Comparison of ENCODE assay signal across 8 cellular contexts in the genomic region with DNA sequence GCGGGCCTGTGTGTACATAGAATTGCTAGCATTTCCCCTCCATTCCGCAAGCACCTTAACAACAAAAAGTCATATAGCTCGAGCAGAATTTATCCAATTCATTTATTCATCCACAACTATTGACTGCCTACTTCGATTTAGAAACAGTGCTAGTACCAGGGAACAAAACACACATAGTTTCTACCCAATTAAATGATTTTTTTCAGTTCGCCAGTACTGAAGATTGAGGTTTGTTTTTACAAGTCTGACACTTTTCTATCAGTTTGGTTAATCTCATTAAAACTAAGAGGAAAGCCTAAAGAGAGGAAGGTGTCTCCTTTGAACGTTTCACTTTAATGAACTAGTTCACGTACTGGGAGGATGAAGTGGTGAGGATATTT. TPM values are rescaled to one million over a fixed set of nuclear protein-coding genes. Genes with fewer than 3 reads are reported as not detected.
A peak's percentile ranks its signal among the peaks of the same experiment; 100 is the strongest.
DNase-seq lines count a peak whose midpoint lies in the region; ATAC-seq, FAIRE-seq and TF ChIP-seq lines count a peak whose summit lies in the region.

No MANE protein-coding gene starts in this region.

- ATAC-seq in stimulated activated naive CD8-positive, alpha-beta T cell treated with anti-CD3 and anti-CD28 coated beads, Interleukin-15, Interleukin-2, amounts not matched to agents 100 U/mL and 50 U/mL, for 24 hours, result no peak
- ATAC-seq in aorta (ENCODE audit: low FRiP score) (no peak), HG03159 (IDR thresholded peaks at IDR 0.05; ENCODE audit: unreplicated experiment) (no peak)

- no peak overlapping the region for H3K23ac ChIP-seq in mesendoderm (ENCODE audit: low read length)

- peak overlapping the region; percentile 100 for H3K4me3 Mint-ChIP-seq in stimulated activated naive CD8-positive, alpha-beta T cell treated with anti-CD3 and anti-CD28 coated beads, Interleukin-15, Interleukin-2, amounts not matched to agents 100 ng/mL and 50 ng/mL, for 24 hours
- peak overlapping the region; percentile 97 to 100 (median 100) for H3K4me3 Mint-ChIP-seq in brain

- DNase-seq in stimulated activated naive CD8-positive, alpha-beta T cell treated with anti-CD3 and anti-CD28 coated beads, Interleukin-15, Interleukin-2, amounts not matched to agents 100 U/mL and 50 U/mL, for 24 hours, result no peak
- DNase-seq in mesendoderm (no peak), aorta (no peak), RCC 7860 (ENCODE audit: low spot score) (no peak), iPS-NIHi7 (ENCODE audit: extremely low spot score) (no peak)

- H3K27ac ChIP-seq in mesendoderm (ENCODE audit: low read depth, low read length) (peak overlapping the region; percentile 71), aorta (ENCODE audit: low read depth in 1 of 2, low read length in 2 of 2) (peak overlapping the region; percentile 29 to 98)

- no peaks in the 10 kb centered on the region for H3K27me3 ChIP-seq in mesendoderm (ENCODE audit: insufficient read depth, low read length, poor library complexity)
- no peaks in the 10 kb centered on the region for H3K27me3 ChIP-seq in aorta (ENCODE audit: control insufficient read depth in 1 of 2, insufficient read depth in 2 of 2, low read length in 1 of 2)

- no peak for FAIRE-seq in RCC 7860 (lab: Jason Lieb, UNC)

- H3K9me3 ChIP-seq in aorta (ENCODE audit: control insufficient read depth, low read length), result no peaks in the 10 kb centered on the region

- H2BK5ac ChIP-seq in mesendoderm (ENCODE audit: low read length), result no peak overlapping the region

- intact Hi-C loops in aorta (cut with DNase I), result no loop called here

- H2BK15ac ChIP-seq in mesendoderm (replicated peaks; ENCODE audit: low read depth), result no peak overlapping the region

- no peak overlapping the region for H2AK5ac ChIP-seq in mesendoderm (ENCODE audit: low read length)

- no peaks in the 10 kb centered on the region for H3K9me3 Mint-ChIP-seq in stimulated activated naive CD8-positive, alpha-beta T cell treated with anti-CD3 and anti-CD28 coated beads, Interleukin-15, Interleukin-2, amounts not matched to agents 100 ng/mL and 50 ng/mL, for 24 hours
- peaks cover 0 to 2% (median 0%) of the 10 kb centered on the region in 5 experiments for H3K9me3 Mint-ChIP-seq in brain

- no peaks in the 10 kb centered on the region for H3K27me3 Mint-ChIP-seq in stimulated activated naive CD8-positive, alpha-beta T cell treated with anti-CD3 and anti-CD28 coated beads, Interleukin-15, Interleukin-2, amounts not matched to agents 100 ng/mL and 50 ng/mL, for 24 hours
- H3K27me3 Mint-ChIP-seq in brain, result peaks cover 16% of the 10 kb centered on the region

- no CpG with 5 or more reads among the region's 7 CpGs for WGBS in mesendoderm (ENCODE audit: extremely low coverage, insufficient coverage, low lambda C conversion rate)
- 1% methylated on average over 7 of the region's 7 CpGs for WGBS in aorta, 2 donors

- H3K4me2 ChIP-seq in mesendoderm (ENCODE audit: low read length), result peak overlapping the region; percentile 95

- H3K79me2 ChIP-seq in mesendoderm (ENCODE audit: control insufficient read depth, insufficient read depth, low read length), result peaks cover 33% of the 10 kb centered on the region

- H3K36me3 Mint-ChIP-seq in stimulated activated naive CD8-positive, alpha-beta T cell treated with anti-CD3 and anti-CD28 coated beads, Interleukin-15, Interleukin-2, amounts not matched to agents 100 ng/mL and 50 ng/mL, for 24 hours (ENCODE audit: low read depth), result peaks cover 25% of the 10 kb centered on the region
- H3K36me3 Mint-ChIP-seq in brain, result peaks cover 22% of the 10 kb centered on the region

- peak overlapping the region; percentile 99 for H3K27ac Mint-ChIP-seq in stimulated activated naive CD8-positive, alpha-beta T cell treated with anti-CD3 and anti-CD28 coated beads, Interleukin-15, Interleukin-2, amounts not matched to agents 100 ng/mL and 50 ng/mL, for 24 hours
- peak overlapping the region; percentile 98 to 99 (median 98) for H3K27ac Mint-ChIP-seq in brain

- no peak overlapping the region for H2BK120ac ChIP-seq in mesendoderm (ENCODE audit: low read depth, low read length)

- peak overlapping the region; percentile 79 for H3K4me3 ChIP-seq in mesendoderm (ENCODE audit: low read length)
- peak overlapping the region; percentile 73 to 80 for H3K4me3 ChIP-seq in aorta (ENCODE audit: low read length in 2 of 2)

- peak overlapping the region; percentile 94 for H4K8ac ChIP-seq in mesendoderm (ENCODE audit: low read depth, low read length)

- H3K9ac ChIP-seq in mesendoderm (ENCODE audit: low read length), result peak overlapping the region; percentile 94

- no peak overlapping the region for H3K4ac ChIP-seq in mesendoderm (ENCODE audit: low read depth, low read length)

- peaks cover 22% of the 10 kb centered on the region for H3K79me1 ChIP-seq in mesendoderm (ENCODE audit: low read length)

- no peak overlapping the region for H3K18ac ChIP-seq in mesendoderm (ENCODE audit: low read length)

- H3K4me1 ChIP-seq in mesendoderm (ENCODE audit: control insufficient read depth, low read depth, low read length), result peaks cover 2% of the 10 kb centered on the region
- peaks cover 0 to 4% of the 10 kb centered on the region in 2 donors for H3K4me1 ChIP-seq in aorta (ENCODE audit: control insufficient read depth in 1 of 2, insufficient read depth in 2 of 2, low read length in 2 of 2)

- TF ChIP-seq CTCF in brain (conservative IDR thresholded peaks at IDR 0.05), result no peak

- H3K4me1 Mint-ChIP-seq in stimulated activated naive CD8-positive, alpha-beta T cell treated with anti-CD3 and anti-CD28 coated beads, Interleukin-15, Interleukin-2, amounts not matched to agents 100 ng/mL and 50 ng/mL, for 24 hours (ENCODE audit: low read depth), result peaks cover 49% of the 10 kb centered on the region
- peaks cover 62% of the 10 kb centered on the region for H3K4me1 Mint-ChIP-seq in brain

- H3K56ac ChIP-seq in mesendoderm (ENCODE audit: low read length), result peak overlapping the region; percentile 86

- no peaks in the 10 kb centered on the region for H3K36me3 ChIP-seq in mesendoderm (ENCODE audit: control insufficient read depth, insufficient read depth, low read length)
- H3K36me3 ChIP-seq in aorta (ENCODE audit: control insufficient read depth in 1 of 2, insufficient read depth in 2 of 2, low read length in 1 of 2), result no peaks in the 10 kb centered on the region

- H4K5ac ChIP-seq in mesendoderm (ENCODE audit: low read length), result peak overlapping the region; percentile 72

RNA-seq across cellular contexts. Expression of gene TAF11, which starts 0.6 kb away (rescaled TPM):
- polyA plus RNA-seq in brain (ENCODE audit: insufficient read depth, low read depth, low replicate concordance) (48.1 TPM), aorta (10 to 100 TPM; 41.6 to 50.6 TPM)
- 55.9 TPM for polyA plus RNA-seq in mesendoderm (2013, experiment 1 of 2)
- 55.7 TPM for polyA plus RNA-seq in mesendoderm (2013, experiment 2 of 2)
- total RNA-seq in aorta, result 10 to 100 TPM; 18.8 to 21.5 TPM

RNA-seq across cellular contexts. Expression of gene ANKS1A, which starts 0.6 kb away (rescaled TPM):
- 27.1 TPM for polyA plus RNA-seq in brain (ENCODE audit: insufficient read depth, low read depth, low replicate concordance)
- 15.6 TPM for polyA plus RNA-seq in mesendoderm (2013, experiment 1 of 2)
- polyA plus RNA-seq in mesendoderm (2013, experiment 2 of 2), result 15.3 TPM
- total RNA-seq in aorta, result 10 to 100 TPM; 40.9 to 44.4 TPM
- 10 to 100 TPM in 1 of 2 donors, 1 to 10 TPM in 1; 9.4 to 17.2 TPM for polyA plus RNA-seq in aorta
